27 cellular contexts compared by ENCODE assay signal in the genomic region with DNA sequence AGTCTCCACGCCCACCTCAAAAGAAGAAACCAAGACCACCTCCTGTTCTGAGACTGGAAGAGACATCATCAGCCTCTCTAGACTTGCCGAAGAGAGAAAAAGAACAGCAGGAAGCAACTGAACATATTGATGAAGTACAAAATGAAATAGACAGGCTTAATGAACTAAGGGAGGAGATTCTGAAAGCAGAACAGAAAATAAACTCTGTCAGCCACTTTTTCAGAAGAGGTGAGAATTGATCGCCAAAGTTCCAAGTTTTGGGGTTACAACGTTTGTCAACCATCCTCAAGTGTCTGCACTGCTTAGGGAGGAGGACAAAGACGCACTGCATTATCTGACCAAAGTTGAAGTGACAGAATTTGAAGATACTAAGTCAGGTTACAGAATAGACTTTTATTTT.
"Had no signal": no experiment of that assay in that cellular context is flagged by ENCODE, and none has a peak within 500 bp of the region (broad histone marks: within the 10 kb centered on the region; RNA-seq: fewer than 3 reads in every experiment).

No MANE protein-coding gene starts in this region.

- H3K9me3 ChIP-seq: left lung, lower lobe of right lung, ovary, right atrium auricular region, right lobe of liver, suprapubic skin, thoracic aorta, tibial artery, upper lobe of right lung had no signal

- H3K4me3 ChIP-seq: left lung, lower lobe of right lung, ovary, right atrium auricular region, right lobe of liver, smooth muscle cell, suprapubic skin, thoracic aorta, tibial artery, upper lobe of right lung had no signal

- H3K4me3 Mint-ChIP-seq: immature natural killer cell; naive B cell; natural killer cell; nephron progenitor cell; stimulated activated naive CD8-positive, alpha-beta T cell treated with anti-CD3 and anti-CD28 coated beads, Interleukin-15, Interleukin-2, amounts not matched to agents 100 ng/mL and 50 ng/mL, for 24 hours had no signal

- H3K4me1 Mint-ChIP-seq: nephron progenitor cell had no signal

- FAIRE-seq: islet of Langerhans, kidney, urothelium cell line had no signal

- ATAC-seq: left colon, left lung, lower lobe of right lung, natural killer cell, right lobe of liver, upper lobe of right lung had no signal

- DNase-seq: hypothalamus; immature natural killer cell; kidney; left colon; left lung; lower lobe of right lung; mammary epithelial cell; mesenchymal stem cell; naive B cell; natural killer cell; nephron progenitor cell; ovary; right lobe of liver; stimulated activated CD4-positive, alpha-beta T cell treated with anti-CD3 and anti-CD28 coated beads, Interleukin-2, amount 100 ng/mL, for 24 hours; stimulated activated CD4-positive, alpha-beta T cell treated with anti-CD3 and anti-CD28 coated beads, Interleukin-4, amount 100 ng/mL, for 1 hour; stimulated activated naive CD4-positive, alpha-beta T cell; tibial artery; trophoblast cell; upper lobe of right lung had no signal

- H3K27me3 ChIP-seq: left lung, ovary, right atrium auricular region, right lobe of liver, suprapubic skin, tibial artery, upper lobe of right lung had no signal

- H3K36me3 ChIP-seq: left lung, lower lobe of right lung, ovary, right atrium auricular region, right lobe of liver, suprapubic skin, thoracic aorta, tibial artery, upper lobe of right lung had no signal

- H3K4me2 ChIP-seq: smooth muscle cell had no signal

- H3K36me3 Mint-ChIP-seq: naive B cell, natural killer cell had no signal

- H3K27me3 Mint-ChIP-seq: naive B cell; progenitor cell of endocrine pancreas; stimulated activated naive CD8-positive, alpha-beta T cell treated with anti-CD3 and anti-CD28 coated beads, Interleukin-15, Interleukin-2, amounts not matched to agents 100 ng/mL and 50 ng/mL, for 24 hours had no signal

- H3K27ac ChIP-seq: left lung, lower lobe of right lung, ovary, right atrium auricular region, right lobe of liver, suprapubic skin, thoracic aorta, tibial artery, upper lobe of right lung had no signal

- H3K4me1 ChIP-seq: right atrium auricular region had no signal

- H3K9me3 Mint-ChIP-seq: immature natural killer cell; naive B cell; natural killer cell; nephron progenitor cell; stimulated activated naive CD8-positive, alpha-beta T cell treated with anti-CD3 and anti-CD28 coated beads, Interleukin-15, Interleukin-2, amounts not matched to agents 100 ng/mL and 50 ng/mL, for 24 hours had no signal

- H3K27ac Mint-ChIP-seq: natural killer cell; progenitor cell of endocrine pancreas; stimulated activated naive CD8-positive, alpha-beta T cell treated with anti-CD3 and anti-CD28 coated beads, Interleukin-15, Interleukin-2, amounts not matched to agents 100 ng/mL and 50 ng/mL, for 24 hours had no signal
